Comparison of ENCODE assay signal across 9 cellular contexts in genomic region chr9:7974335-7975005, GRCh38.
DNase-seq lines count a peak whose midpoint lies in the region; ATAC-seq lines count a peak whose summit lies in the region.
"Had no signal": no experiment of that assay in that cellular context is flagged by ENCODE, and none has a peak within 500 bp of the region (broad histone marks: within the 10 kb centered on the region; RNA-seq: fewer than 3 reads in every experiment).

No MANE protein-coding gene starts in this region.

- peaks cover 9% of the 10 kb centered on the region for H3K27me3 Mint-ChIP-seq in CD4-positive, CD25-positive, alpha-beta regulatory T cell

- peak overlapping the region; percentile 12 to 97 (median 83) for H3K27ac Mint-ChIP-seq in CD4-positive, CD25-positive, alpha-beta regulatory T cell
- H3K27ac Mint-ChIP-seq in activated naive CD4-positive, alpha-beta T cell treated with anti-CD3 and anti-CD28 coated beads, Interleukin-2, amount 50 U/mL, for 72 hours: peak overlapping the region; percentile 33 to 36

- H3K27ac ChIP-seq in CD4-positive, CD25-positive, alpha-beta regulatory T cell (ENCODE audit: insufficient read depth, low read length, poor library complexity, severe bottlenecking): no peak overlapping the region
- H3K27ac ChIP-seq: upper lobe of left lung had no signal

- H3K36me3 ChIP-seq in CD4-positive, CD25-positive, alpha-beta regulatory T cell (ENCODE audit: control insufficient read depth, insufficient read depth, low read length): no peaks in the 10 kb centered on the region
- H3K36me3 ChIP-seq: upper lobe of left lung had no signal

- H3K4me1 ChIP-seq in CD4-positive, CD25-positive, alpha-beta regulatory T cell (ENCODE audit: control insufficient read depth, insufficient read depth, low read length, poor library complexity, severe bottlenecking): peaks cover 53% of the 10 kb centered on the region

- H3K4me1 Mint-ChIP-seq in CD4-positive, CD25-positive, alpha-beta regulatory T cell: peaks cover 23 to 62% (median 57%) of the 10 kb centered on the region in 4 donors

- no peaks in the 10 kb centered on the region for H3K9me3 ChIP-seq in CD4-positive, CD25-positive, alpha-beta regulatory T cell (ENCODE audit: control insufficient read depth in 2 of 2, low read length in 2 of 2)
- H3K9me3 ChIP-seq: upper lobe of left lung had no signal

- no peak for ATAC-seq in CD4-positive, CD25-positive, alpha-beta regulatory T cell (ENCODE audit: low read depth in 2 of 2)
- ATAC-seq in GM18909 (IDR thresholded peaks at IDR 0.05; ENCODE audit: poor library complexity, unreplicated experiment): peak; percentile 28
- ATAC-seq in activated naive CD4-positive, alpha-beta T cell treated with anti-CD3 and anti-CD28 coated beads, Interleukin-2, amount 50 U/mL, for 72 hours: peak; percentile 3 to 55
- ATAC-seq in HG03457 (IDR thresholded peaks at IDR 0.05; ENCODE audit: unreplicated experiment): no peak
- no peak for ATAC-seq in HG03520 (IDR thresholded peaks at IDR 0.05; ENCODE audit: unreplicated experiment)
- no peak for ATAC-seq in HG02870 (IDR thresholded peaks at IDR 0.05; ENCODE audit: unreplicated experiment)

- H3K36me3 Mint-ChIP-seq in CD4-positive, CD25-positive, alpha-beta regulatory T cell: no peaks in the 10 kb centered on the region
- no peaks in the 10 kb centered on the region for H3K36me3 Mint-ChIP-seq in activated naive CD4-positive, alpha-beta T cell treated with anti-CD3 and anti-CD28 coated beads, Interleukin-2, amount 50 U/mL, for 72 hours

- H3K27me3 ChIP-seq in CD4-positive, CD25-positive, alpha-beta regulatory T cell (ENCODE audit: control insufficient read depth, insufficient read depth, low read length): no peaks in the 10 kb centered on the region
- H3K27me3 ChIP-seq: upper lobe of left lung had no signal

- DNase-seq in CD4-positive, CD25-positive, alpha-beta regulatory T cell: peak in 2 of 3 donors; percentile 34 to 76
- DNase-seq in KG1 (lab: John Stamatoyannopoulos, UW) (peak; percentile 22), NCI-H524 (lab: John Stamatoyannopoulos, UW) (no peak)
- no peak for DNase-seq in activated naive CD4-positive, alpha-beta T cell treated with anti-CD3 and anti-CD28 coated beads, Interleukin-2, amount 50 U/mL, for 72 hours (ENCODE audit: low spot score in 2 of 2)

- peak overlapping the region; percentile 26 for H3K4me3 ChIP-seq in CD4-positive, CD25-positive, alpha-beta regulatory T cell (ENCODE audit: low read depth, low read length)
- H3K4me3 ChIP-seq: upper lobe of left lung had no signal

- no peaks in the 10 kb centered on the region for H3K9me3 Mint-ChIP-seq in CD4-positive, CD25-positive, alpha-beta regulatory T cell
- peaks cover 0 to 4% of the 10 kb centered on the region in 2 donors for H3K9me3 Mint-ChIP-seq in activated naive CD4-positive, alpha-beta T cell treated with anti-CD3 and anti-CD28 coated beads, Interleukin-2, amount 50 U/mL, for 72 hours

- peak overlapping the region in 3 of 4 donors; percentile 36 to 84 (median 77) for H3K4me3 Mint-ChIP-seq in CD4-positive, CD25-positive, alpha-beta regulatory T cell

Comparison
In these comparisons a context has a peak if more than half of its experiments do, and no peak if none do; other contexts are left out.
1. ATAC-seq: peak in GM18909 (single experiment) and activated naive CD4-positive, alpha-beta T cell treated with anti-CD3 and anti-CD28 coated beads, Interleukin-2, amount 50 U/mL, for 72 hours (2 of 2); none in CD4-positive, CD25-positive, alpha-beta regulatory T cell (0 of 2), HG03457 (single experiment), HG03520 (single experiment) and HG02870 (single experiment).
2. DNase-seq: peak in CD4-positive, CD25-positive, alpha-beta regulatory T cell (2 of 3) and KG1 (single experiment); none in activated naive CD4-positive, alpha-beta T cell treated with anti-CD3 and anti-CD28 coated beads, Interleukin-2, amount 50 U/mL, for 72 hours (0 of 2) and NCI-H524 (0 of 2).